ENCODE assay signal across 1 cellular context in genomic region chr9:136950656-136951030, GRCh38.
TF ChIP-seq lines count a peak whose summit lies in the region.

No MANE protein-coding gene starts in this region.

TF ChIP-seq in H1, 55 proteins besides CTCF, POLR2A, EP300 and RAD21:
- no peak for TF ChIP-seq ATF3 (IDR thresholded peaks at IDR 0.05; ENCODE audit: insufficient read depth, low read depth, low read length)
- no peak for TF ChIP-seq POU5F1 (IDR thresholded peaks at IDR 0.05; ENCODE audit: low read depth, low read length)
- no peak for TF ChIP-seq CBX5 (IDR thresholded peaks at IDR 0.05; ENCODE audit: low read depth, low read length)
